ENCODE assay signal across 13 cellular contexts in the genomic region with DNA sequence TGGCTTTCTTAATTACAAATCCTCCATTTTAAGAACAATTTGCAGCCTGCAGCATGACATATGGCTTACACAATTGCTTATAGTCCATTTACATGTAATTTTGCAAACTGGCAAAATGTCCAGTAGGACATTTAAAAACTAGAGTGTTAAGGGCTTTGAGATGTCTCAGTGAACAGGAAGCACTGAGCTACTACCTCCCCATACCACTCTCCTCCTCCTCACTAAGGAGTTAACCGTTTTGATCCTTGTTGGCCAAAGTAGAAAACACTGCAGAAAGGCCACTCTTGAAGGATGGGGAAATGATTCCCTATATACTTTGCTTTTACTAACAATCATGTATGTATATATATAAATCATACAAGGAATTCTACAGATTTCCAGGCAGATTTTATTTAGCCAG. TPM values are rescaled to one million over a fixed set of nuclear protein-coding genes. Genes with fewer than 3 reads are reported as not detected.
DNase-seq lines count a peak whose midpoint lies in the region; ATAC-seq and TF ChIP-seq lines count a peak whose summit lies in the region.
"Had no signal": no experiment of that assay in that cellular context is flagged by ENCODE, and none has a peak within 500 bp of the region (broad histone marks: within the 10 kb centered on the region; RNA-seq: fewer than 3 reads in every experiment).

No MANE protein-coding gene starts in this region.

- no peak for TF ChIP-seq CTCF in AG10803 (conservative IDR thresholded peaks at IDR 0.05; ENCODE audit: low read length)
- TF ChIP-seq CTCF in fibroblast of villous mesenchyme (IDR thresholded peaks at IDR 0.05; ENCODE audit: insufficient read depth, low read depth, low read length) = no peak
- no peak for TF ChIP-seq CTCF in sigmoid colon (IDR thresholded peaks at IDR 0.05)

- H3K36me3 ChIP-seq in SK-N-MC (ENCODE audit: insufficient read depth, low read length) = peaks cover 23% of the 10 kb centered on the region
- peaks cover 10 to 36% (median 14%) of the 10 kb centered on the region in 4 donors for H3K36me3 ChIP-seq in sigmoid colon

- H3K27ac ChIP-seq in SK-N-MC = peak overlapping the region; percentile 95
- H3K27ac ChIP-seq in sigmoid colon = peak overlapping the region; percentile 45 to 51 (median 50)
- H3K27ac ChIP-seq: WERI-Rb-1 had no signal

- H3K27me3 ChIP-seq in sigmoid colon = no peaks in the 10 kb centered on the region

- DNase-seq in AG10803 (ENCODE audit: low read depth) = no peak
- no peak for DNase-seq in SK-N-MC (ENCODE audit: low read depth, low spot score)
- DNase-seq in fibroblast of villous mesenchyme (ENCODE audit: low read depth) = peak; percentile 17
- no peak for DNase-seq in sigmoid colon
- DNase-seq in NCI-H82 treated with DMSO at 0.1 percent for 48 hours (lab: John Stamatoyannopoulos, UW; ENCODE audit: unreplicated experiment) = no peak
- no peak for DNase-seq in DMS153 (lab: John Stamatoyannopoulos, UW)
- DNase-seq in DMS53 treated with DMSO at 0.1 percent for 48 hours (lab: John Stamatoyannopoulos, UW; ENCODE audit: unreplicated experiment) = no peak
- DNase-seq: H9; mucosa of descending colon; stimulated activated CD4-positive, alpha-beta T cell treated with anti-CD3 and anti-CD28 coated beads, Interleukin-15, amount 100 ng/mL, for 24 hours; stimulated activated naive B cell treated with anti-CD40 and anti-IgM and Interleukin-4, amounts not matched to agents 10 μg/mL and 1 μg/mL and 100 μg/mL, for 72 hours; WERI-Rb-1 had no signal

- H3K4me3 ChIP-seq in AG10803 (ENCODE audit: low read length) (peak overlapping the region; percentile 54), SK-N-MC (peak overlapping the region; percentile 77), fibroblast of villous mesenchyme (ENCODE audit: low read depth, low read length) (peak overlapping the region; percentile 51), sigmoid colon (peak overlapping the region; percentile 20 to 33 (median 30))
- H3K4me3 ChIP-seq: mucosa of descending colon had no signal

- intact Hi-C loops in sigmoid colon (cut with DNase I) = loop anchor here (10.0 kb wide), 1 partner anchor 47 kb away; no protein-coding TSS in a partner anchor

- no peak for ATAC-seq in HG03159 (IDR thresholded peaks at IDR 0.05; ENCODE audit: unreplicated experiment)
- ATAC-seq: mucosa of descending colon; stimulated activated naive B cell treated with anti-CD40 and anti-IgM and Interleukin-4, amounts not matched to agents 10 μg/mL and 1 μg/mL and 100 μg/mL, for 72 hours had no signal

- peaks cover 0 to 17% (median 8%) of the 10 kb centered on the region in 4 donors for H3K4me1 ChIP-seq in sigmoid colon

- no peak for TF ChIP-seq EP300 in sigmoid colon (IDR thresholded peaks at IDR 0.05)

- H3K9ac ChIP-seq in SK-N-MC (ENCODE audit: insufficient read length) = peak overlapping the region; percentile 56

- H3K9me3 ChIP-seq in SK-N-MC (ENCODE audit: low read depth, low read length) (no peaks in the 10 kb centered on the region), sigmoid colon (no peaks in the 10 kb centered on the region)
- H3K9me3 ChIP-seq: mucosa of descending colon had no signal

- WGBS in sigmoid colon, 2 donors = 38 to 46% methylated on average over 1 of the region's 1 CpG

- TF ChIP-seq POLR2A in sigmoid colon (IDR thresholded peaks at IDR 0.05) = no peak

RNA-seq across cellular contexts. Expression of a gene that starts 0.4 kb away (rescaled TPM):
- 137 and 139 TPM in 2 replicates for total RNA-seq in fibroblast of villous mesenchyme
- 100 to 1,000 TPM in 1 of 4 donors, 10 to 100 TPM in 3; 33.5 to 114 (median 82.7) TPM for total RNA-seq in sigmoid colon
- polyA plus RNA-seq in sigmoid colon = 10 to 100 TPM in 2 of 3 donors, 1 to 10 TPM in 1; 7.6 to 66.3 (median 56.5) TPM

RNA-seq across cellular contexts. Expression of a gene that starts 42.1 kb away (rescaled TPM):
- 4.7 and 7.4 TPM in 2 replicates for total RNA-seq in fibroblast of villous mesenchyme
- 10 to 100 TPM; 16.3 to 63.3 (median 44.6) TPM for total RNA-seq in sigmoid colon
- 100 to 1,000 TPM in 2 of 3 donors, 10 to 100 TPM in 1; 69.7 to 267 (median 264) TPM for polyA plus RNA-seq in sigmoid colon
- total RNA-seq: H9 had no signal
